Comparison of ENCODE assay signal across 17 cellular contexts in the genomic region with DNA sequence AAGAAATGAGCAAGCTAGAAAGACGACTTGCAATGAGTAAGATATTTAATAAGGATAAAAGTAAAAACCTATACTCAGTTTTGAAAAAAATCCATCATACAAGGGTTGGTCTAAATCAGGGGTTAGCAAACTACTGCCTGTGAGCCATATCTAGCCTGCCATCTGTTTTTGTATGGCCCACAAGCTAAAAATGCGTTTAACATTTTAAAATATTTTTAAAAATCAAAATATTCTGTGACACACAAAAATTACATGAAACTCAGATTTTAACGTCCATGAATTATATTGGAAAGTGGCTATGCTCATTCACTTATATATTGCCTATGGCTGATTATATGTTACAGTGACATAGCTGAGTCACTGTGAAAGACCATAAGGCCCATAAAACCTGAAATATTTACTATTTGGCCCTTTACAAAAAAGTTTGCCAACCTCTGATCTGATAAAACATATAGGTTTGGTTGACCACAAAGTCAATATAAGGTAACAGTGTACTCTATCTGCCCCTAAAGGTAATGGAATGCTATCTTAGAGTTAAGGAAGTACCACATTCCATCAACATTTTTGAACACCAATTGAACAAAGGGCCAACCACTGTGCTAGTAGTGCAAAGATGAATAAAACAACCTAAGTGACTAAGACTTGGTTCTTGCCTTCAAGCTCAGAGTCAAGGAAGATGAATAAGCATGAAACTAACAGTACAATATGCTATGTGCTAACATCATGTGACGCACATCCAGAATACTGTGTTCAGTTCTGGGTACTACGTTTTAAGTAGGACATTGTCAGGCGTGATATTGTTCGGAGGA. TPM values are rescaled to one million over a fixed set of nuclear protein-coding genes. Genes with fewer than 3 reads are reported as not detected.
DNase-seq lines count a peak whose midpoint lies in the region; ATAC-seq and TF ChIP-seq lines count a peak whose summit lies in the region.
"Had no signal": no experiment of that assay in that cellular context is flagged by ENCODE, and none has a peak within 500 bp of the region (broad histone marks: within the 10 kb centered on the region; RNA-seq: fewer than 3 reads in every experiment).

No MANE protein-coding gene starts in this region.

- H3K27ac ChIP-seq in mesendoderm (ENCODE audit: low read depth, low read length), result no peak overlapping the region
- H3K27ac ChIP-seq: left lung, pancreas, skin epidermis, upper lobe of right lung had no signal

- no peak overlapping the region for H3K23ac ChIP-seq in mesendoderm (ENCODE audit: low read length)

- no CpG with 5 or more reads among the region's 7 CpGs for WGBS in mesendoderm (ENCODE audit: extremely low coverage, insufficient coverage, low lambda C conversion rate)

- H3K56ac ChIP-seq in mesendoderm (ENCODE audit: low read length), result no peak overlapping the region

- H3K9ac ChIP-seq in mesendoderm (ENCODE audit: low read length), result no peak overlapping the region

- H2BK15ac ChIP-seq in mesendoderm (replicated peaks; ENCODE audit: low read depth), result no peak overlapping the region

- no peaks in the 10 kb centered on the region for H3K27me3 ChIP-seq in mesendoderm (ENCODE audit: insufficient read depth, low read length, poor library complexity)
- H3K27me3 ChIP-seq: left lung, pancreas, upper lobe of right lung had no signal

- H3K79me2 ChIP-seq in mesendoderm (ENCODE audit: control insufficient read depth, insufficient read depth, low read length), result peaks cover 8% of the 10 kb centered on the region

- no peak overlapping the region for H4K8ac ChIP-seq in mesendoderm (ENCODE audit: low read depth, low read length)

- no peak overlapping the region for H3K4me3 ChIP-seq in mesendoderm (ENCODE audit: low read length)
- H3K4me3 ChIP-seq: left lung, pancreas, skin epidermis, upper lobe of right lung had no signal

- H3K4me2 ChIP-seq in mesendoderm (ENCODE audit: low read length), result no peak overlapping the region

- H3K27me3 Mint-ChIP-seq in activated CD8-positive, alpha-beta memory T cell treated with anti-CD3 and anti-CD28 coated beads, Interleukin-2, amount 10 ng/mL, durations not matched to agents 7 days and 5 days, result no peaks in the 10 kb centered on the region
- H3K27me3 Mint-ChIP-seq in activated naive CD8-positive, alpha-beta T cell treated with anti-CD3 and anti-CD28 coated beads, Interleukin-2, amount 50 U/mL, for 24 hours, result no peaks in the 10 kb centered on the region
- H3K27me3 Mint-ChIP-seq: stimulated activated naive B cell treated with anti-CD40 and anti-IgM and Interleukin-4, amounts not matched to agents 10 μg/mL and 1 μg/mL and 100 μg/mL, for 72 hours had no signal

- CTCF ChIA-PET in activated CD8-positive, alpha-beta memory T cell treated with anti-CD3 and anti-CD28 coated beads, Interleukin-2, amount 10 ng/mL, durations not matched to agents 7 days and 5 days (lab: Charles Lee), result interaction anchor here (1.0 to 5.4 kb wide), 5 partner anchors 11 to 82 kb away, joined by 3 to 29 read pairs (median 4); no protein-coding TSS in a partner anchor

- H4K5ac ChIP-seq in mesendoderm (ENCODE audit: low read length), result no peak overlapping the region

- H3K4me3 Mint-ChIP-seq in activated CD8-positive, alpha-beta memory T cell treated with anti-CD3 and anti-CD28 coated beads, Interleukin-2, amount 10 ng/mL, durations not matched to agents 7 days and 5 days, result peak overlapping the region; percentile 99
- peak overlapping the region; percentile 10 for H3K4me3 Mint-ChIP-seq in activated naive CD8-positive, alpha-beta T cell treated with anti-CD3 and anti-CD28 coated beads, Interleukin-2, amount 50 U/mL, for 24 hours
- H3K4me3 Mint-ChIP-seq: stimulated activated naive B cell treated with anti-CD40 and anti-IgM and Interleukin-4, amounts not matched to agents 10 μg/mL and 1 μg/mL and 100 μg/mL, for 72 hours had no signal

- H3K36me3 Mint-ChIP-seq in activated CD8-positive, alpha-beta memory T cell treated with anti-CD3 and anti-CD28 coated beads, Interleukin-2, amount 10 ng/mL, durations not matched to agents 7 days and 5 days, result peaks cover 45% of the 10 kb centered on the region
- peaks cover 20% of the 10 kb centered on the region for H3K36me3 Mint-ChIP-seq in activated naive CD8-positive, alpha-beta T cell treated with anti-CD3 and anti-CD28 coated beads, Interleukin-2, amount 50 U/mL, for 24 hours (ENCODE audit: low read depth)

- no peak overlapping the region for H3K4ac ChIP-seq in mesendoderm (ENCODE audit: low read depth, low read length)

- H3K79me1 ChIP-seq in mesendoderm (ENCODE audit: low read length), result peaks cover 4% of the 10 kb centered on the region

- H3K18ac ChIP-seq in mesendoderm (ENCODE audit: low read length), result no peak overlapping the region

- ATAC-seq in activated CD8-positive, alpha-beta memory T cell treated with anti-CD3 and anti-CD28 coated beads, Interleukin-2, amount 10 ng/mL, durations not matched to agents 7 days and 5 days, result no peak
- ATAC-seq in activated naive CD8-positive, alpha-beta T cell treated with anti-CD3 and anti-CD28 coated beads, Interleukin-2, amount 50 U/mL, for 24 hours, result no peak
- no peak for ATAC-seq in GM19351 (IDR thresholded peaks at IDR 0.05; ENCODE audit: unreplicated experiment)
- ATAC-seq: left lung; pancreas; stimulated activated naive B cell treated with anti-CD40 and anti-IgM and Interleukin-4, amounts not matched to agents 10 μg/mL and 1 μg/mL and 100 μg/mL, for 72 hours; upper lobe of right lung had no signal

- H2BK5ac ChIP-seq in mesendoderm (ENCODE audit: low read length), result no peak overlapping the region

- no peak overlapping the region for H2BK120ac ChIP-seq in mesendoderm (ENCODE audit: low read depth, low read length)

- TF ChIP-seq EP300 in Ishikawa (IDR thresholded peaks at IDR 0.05; ENCODE audit: borderline replicate concordance), result no peak

- peaks cover 48% of the 10 kb centered on the region for H3K4me1 Mint-ChIP-seq in activated CD8-positive, alpha-beta memory T cell treated with anti-CD3 and anti-CD28 coated beads, Interleukin-2, amount 10 ng/mL, durations not matched to agents 7 days and 5 days
- H3K4me1 Mint-ChIP-seq in activated naive CD8-positive, alpha-beta T cell treated with anti-CD3 and anti-CD28 coated beads, Interleukin-2, amount 50 U/mL, for 24 hours, result peaks cover 45% of the 10 kb centered on the region

- H3K27ac Mint-ChIP-seq in activated CD8-positive, alpha-beta memory T cell treated with anti-CD3 and anti-CD28 coated beads, Interleukin-2, amount 10 ng/mL, durations not matched to agents 7 days and 5 days, result peak overlapping the region; percentile 96
- H3K27ac Mint-ChIP-seq in activated naive CD8-positive, alpha-beta T cell treated with anti-CD3 and anti-CD28 coated beads, Interleukin-2, amount 50 U/mL, for 24 hours, result peak overlapping the region; percentile 2
- H3K27ac Mint-ChIP-seq: stimulated activated naive B cell treated with anti-CD40 and anti-IgM and Interleukin-4, amounts not matched to agents 10 μg/mL and 1 μg/mL and 100 μg/mL, for 72 hours had no signal

- no peaks in the 10 kb centered on the region for H3K9me3 Mint-ChIP-seq in activated CD8-positive, alpha-beta memory T cell treated with anti-CD3 and anti-CD28 coated beads, Interleukin-2, amount 10 ng/mL, durations not matched to agents 7 days and 5 days (ENCODE audit: low read depth)
- no peaks in the 10 kb centered on the region for H3K9me3 Mint-ChIP-seq in activated naive CD8-positive, alpha-beta T cell treated with anti-CD3 and anti-CD28 coated beads, Interleukin-2, amount 50 U/mL, for 24 hours
- H3K9me3 Mint-ChIP-seq: stimulated activated naive B cell treated with anti-CD40 and anti-IgM and Interleukin-4, amounts not matched to agents 10 μg/mL and 1 μg/mL and 100 μg/mL, for 72 hours had no signal

- H3K36me3 ChIP-seq in mesendoderm (ENCODE audit: control insufficient read depth, insufficient read depth, low read length), result no peaks in the 10 kb centered on the region
- H3K36me3 ChIP-seq: left lung, pancreas, upper lobe of right lung had no signal

- TF ChIP-seq RAD21 in Ishikawa (IDR thresholded peaks at IDR 0.05; ENCODE audit: low read depth), result no peak

- DNase-seq in activated CD8-positive, alpha-beta memory T cell treated with anti-CD3 and anti-CD28 coated beads, Interleukin-2, amount 10 ng/mL, durations not matched to agents 7 days and 5 days, result no peak
- no peak for DNase-seq in activated CD8-positive, alpha-beta memory T cell treated with anti-CD3 and anti-CD28 coated beads for 24 hours
- DNase-seq in activated naive CD8-positive, alpha-beta T cell treated with anti-CD3 and anti-CD28 coated beads, Interleukin-2, amount 50 U/mL, for 24 hours, result no peak
- DNase-seq in mesendoderm (peak; percentile 21), germinal center (ENCODE audit: low spot score) (no peak), SIG-M5 (lab: John Stamatoyannopoulos, UW) (no peak)
- DNase-seq: activated CD4-positive, CD25-positive, alpha-beta regulatory T cell; left lung; NCI-H2171; NCI-H82; pancreas; stimulated activated naive B cell treated with anti-CD40 and anti-IgM and Interleukin-4, amounts not matched to agents 10 μg/mL and 1 μg/mL and 100 μg/mL, for 72 hours; upper lobe of right lung had no signal

- no peak overlapping the region for H2AK5ac ChIP-seq in mesendoderm (ENCODE audit: low read length)

- H3K4me1 ChIP-seq in mesendoderm (ENCODE audit: control insufficient read depth, low read depth, low read length), result peaks cover 7% of the 10 kb centered on the region

TF ChIP-seq in Ishikawa, 13 proteins besides CTCF, POLR2A, EP300 and RAD21 (continues in another document):
- TF ChIP-seq FOXM1 (IDR thresholded peaks at IDR 0.05; ENCODE audit: borderline replicate concordance, low read depth) (no peak), CREB1 (IDR thresholded peaks at IDR 0.05; ENCODE audit: low read depth) (no peak), TEAD4 (IDR thresholded peaks at IDR 0.05) (0 out of 2 replicates have a peak, but pooled peaks have one; percentile 14)

RNA-seq across cellular contexts. Expression of a gene that starts 3.1 kb away (rescaled TPM):
- 10 to 100 TPM; 69.3 to 82.6 TPM for total RNA-seq in activated CD8-positive, alpha-beta memory T cell treated with anti-CD3 and anti-CD28 coated beads, Interleukin-2, amount 10 ng/mL, durations not matched to agents 7 days and 5 days
- 39.6 TPM for polyA plus RNA-seq in mesendoderm (2013, experiment 1 of 2)
- 38.7 TPM for polyA plus RNA-seq in mesendoderm (2013, experiment 2 of 2)

RNA-seq across cellular contexts. Expression of a gene that starts 3.8 kb away (rescaled TPM):
- total RNA-seq in activated CD8-positive, alpha-beta memory T cell treated with anti-CD3 and anti-CD28 coated beads, Interleukin-2, amount 10 ng/mL, durations not matched to agents 7 days and 5 days, result 10 to 100 TPM; 20.5 to 22.3 TPM
- polyA plus RNA-seq in mesendoderm (2013, experiment 1 of 2), result 33.7 TPM
- polyA plus RNA-seq in mesendoderm (2013, experiment 2 of 2), result 35.5 TPM

RNA-seq across cellular contexts. Expression of a gene that starts 48.4 kb away (rescaled TPM):
- not detected for total RNA-seq in activated CD8-positive, alpha-beta memory T cell treated with anti-CD3 and anti-CD28 coated beads, Interleukin-2, amount 10 ng/mL, durations not matched to agents 7 days and 5 days
- not detected for polyA plus RNA-seq in mesendoderm (2013, experiment 1 of 2)
- not detected for polyA plus RNA-seq in mesendoderm (2013, experiment 2 of 2)
- total RNA-seq: pancreas, upper lobe of right lung had no signal
- polyA plus RNA-seq: AG04450 had no signal

RNA-seq across cellular contexts. Expression of a gene that starts 52.8 kb away (rescaled TPM):
- total RNA-seq in activated CD8-positive, alpha-beta memory T cell treated with anti-CD3 and anti-CD28 coated beads, Interleukin-2, amount 10 ng/mL, durations not matched to agents 7 days and 5 days, result 10 to 100 TPM; 17.2 to 18.0 TPM
- 30.8 TPM for polyA plus RNA-seq in mesendoderm (2013, experiment 1 of 2)
- 31.2 TPM for polyA plus RNA-seq in mesendoderm (2013, experiment 2 of 2)
